29 cellular contexts compared by ENCODE assay signal in genomic region chr5:53403758-53404157, GRCh38.
DNase-seq lines count a peak whose midpoint lies in the region; ATAC-seq, FAIRE-seq and TF ChIP-seq lines count a peak whose summit lies in the region.
"Had no signal": no experiment of that assay in that cellular context is flagged by ENCODE, and none has a peak within 500 bp of the region (broad histone marks: within the 10 kb centered on the region; RNA-seq: fewer than 3 reads in every experiment).

No MANE protein-coding gene starts in this region.

- H3K4me3 ChIP-seq in astrocyte (ENCODE audit: insufficient read depth, low read depth, low read length) (no peak overlapping the region), fibroblast of the aortic adventitia (ENCODE audit: low read depth, low read length) (no peak overlapping the region), upper lobe of right lung (no peak overlapping the region)
- H3K4me3 ChIP-seq: adrenal gland, GM23248, left ventricle myocardium inferior, transverse colon had no signal

- H3K27ac ChIP-seq in astrocyte (ENCODE audit: low read depth, low read length) (peak overlapping the region; percentile 43), upper lobe of right lung (no peak overlapping the region)
- H3K27ac ChIP-seq: adrenal gland, GM23248, HL-60, KMS-11, left ventricle myocardium inferior, transverse colon had no signal

- DNase-seq in HCEC 1CT (peak; percentile 52), astrocyte (ENCODE audit: low read depth) (peak; percentile 79), fibroblast of the aortic adventitia (ENCODE audit: low read depth) (peak; percentile 71), upper lobe of right lung (no peak), NCI-H1694 (lab: John Stamatoyannopoulos, UW) (no peak)
- no peak for DNase-seq in stimulated activated naive B cell treated with anti-CD40 and anti-IgM and Interleukin-4, amounts not matched to agents 10 μg/mL and 1 μg/mL and 100 μg/mL, for 72 hours
- DNase-seq: activated CD4-positive, alpha-beta T cell treated with anti-CD3 and anti-CD28 coated beads for 36 hours; activated CD8-positive, alpha-beta T cell treated with anti-CD3 and anti-CD28 coated beads, Interleukin-2, amount 10 ng/mL, durations not matched to agents 7 days and 5 days; activated naive CD4-positive, alpha-beta T cell treated with anti-CD3 and anti-CD28 coated beads for 36 hours; adrenal gland; Caco-2; DMS53; GM23248; head of caudate nucleus; left ventricle myocardium inferior; MM.1S; NCI-H1105 treated with DMSO at 0.1 percent for 48 hours; NCI-H2029; posterior cingulate gyrus; stimulated activated CD4-positive, alpha-beta T cell treated with anti-CD3 and anti-CD28 coated beads, Interleukin-4, amount 100 ng/mL, for 1 hour; transverse colon had no signal

- no peak overlapping the region for H3K4me3 Mint-ChIP-seq in astrocyte (ENCODE audit: unreplicated experiment)
- H3K4me3 Mint-ChIP-seq in stimulated activated naive B cell treated with anti-CD40 and anti-IgM and Interleukin-4, amounts not matched to agents 10 μg/mL and 1 μg/mL and 100 μg/mL, for 72 hours = no peak overlapping the region
- H3K4me3 Mint-ChIP-seq: activated CD4-positive, alpha-beta T cell treated with anti-CD3 and anti-CD28 coated beads for 36 hours; activated CD8-positive, alpha-beta T cell treated with anti-CD3 and anti-CD28 coated beads, Interleukin-2, amount 10 ng/mL, durations not matched to agents 7 days and 5 days; activated naive CD4-positive, alpha-beta T cell treated with anti-CD3 and anti-CD28 coated beads for 36 hours; CD14-positive monocyte had no signal

- peak overlapping the region; percentile 1 for H3K4me2 ChIP-seq in astrocyte (ENCODE audit: low read length)
- H3K4me2 ChIP-seq: KMS-11 had no signal

- TF ChIP-seq CTCF in astrocyte (IDR thresholded peaks at IDR 0.05; ENCODE audit: insufficient read depth, low read depth, low read length) = no peak
- no peak for TF ChIP-seq CTCF in fibroblast of the aortic adventitia (IDR thresholded peaks at IDR 0.05; ENCODE audit: insufficient read depth, low read length)
- no peak for TF ChIP-seq CTCF in upper lobe of right lung (IDR thresholded peaks at IDR 0.05)

- H3K9ac ChIP-seq in astrocyte (ENCODE audit: low read length) = peak overlapping the region; percentile 13
- H3K9ac ChIP-seq: GM23248, KMS-11 had no signal

- H3K36me3 ChIP-seq in astrocyte (ENCODE audit: insufficient read depth, low read length) = no peaks in the 10 kb centered on the region
- H3K36me3 ChIP-seq in upper lobe of right lung = no peaks in the 10 kb centered on the region
- H3K36me3 ChIP-seq: adrenal gland, left ventricle myocardium inferior, transverse colon had no signal

- H3K4me1 Mint-ChIP-seq in astrocyte (ENCODE audit: low read depth, unreplicated experiment) = peaks cover 31% of the 10 kb centered on the region
- H3K4me1 Mint-ChIP-seq in stimulated activated naive B cell treated with anti-CD40 and anti-IgM and Interleukin-4, amounts not matched to agents 10 μg/mL and 1 μg/mL and 100 μg/mL, for 72 hours = no peaks in the 10 kb centered on the region
- H3K4me1 Mint-ChIP-seq: activated CD4-positive, alpha-beta T cell treated with anti-CD3 and anti-CD28 coated beads for 36 hours; CD14-positive monocyte had no signal

- H3K9me3 ChIP-seq in astrocyte (ENCODE audit: insufficient read depth, low read depth, low read length) (no peaks in the 10 kb centered on the region), upper lobe of right lung (no peaks in the 10 kb centered on the region)
- H3K9me3 ChIP-seq: adrenal gland, Caco-2, left ventricle myocardium inferior, transverse colon had no signal

- peaks cover 1% of the 10 kb centered on the region for H3K36me3 Mint-ChIP-seq in astrocyte (ENCODE audit: low read depth, unreplicated experiment)
- H3K36me3 Mint-ChIP-seq in stimulated activated naive B cell treated with anti-CD40 and anti-IgM and Interleukin-4, amounts not matched to agents 10 μg/mL and 1 μg/mL and 100 μg/mL, for 72 hours = no peaks in the 10 kb centered on the region
- H3K36me3 Mint-ChIP-seq: CD14-positive monocyte had no signal

- H3K27ac Mint-ChIP-seq in astrocyte (ENCODE audit: unreplicated experiment) = peak overlapping the region; percentile 69
- H3K27ac Mint-ChIP-seq in stimulated activated naive B cell treated with anti-CD40 and anti-IgM and Interleukin-4, amounts not matched to agents 10 μg/mL and 1 μg/mL and 100 μg/mL, for 72 hours = no peak overlapping the region
- H3K27ac Mint-ChIP-seq: activated CD4-positive, alpha-beta T cell treated with anti-CD3 and anti-CD28 coated beads for 36 hours; activated CD8-positive, alpha-beta T cell treated with anti-CD3 and anti-CD28 coated beads, Interleukin-2, amount 10 ng/mL, durations not matched to agents 7 days and 5 days; activated naive CD4-positive, alpha-beta T cell treated with anti-CD3 and anti-CD28 coated beads for 36 hours; CD14-positive monocyte had no signal

- intact Hi-C loops in upper lobe of right lung (cut with DNase I) = no loop called here

- H2AFZ ChIP-seq in astrocyte (ENCODE audit: low read depth, low read length) = no peak overlapping the region
- H2AFZ ChIP-seq: GM23248 had no signal

- H4K20me1 ChIP-seq in astrocyte (ENCODE audit: insufficient read depth, low read length) = no peaks in the 10 kb centered on the region

- H3K4me1 ChIP-seq in astrocyte (ENCODE audit: insufficient read depth, low read length) = peaks cover 24% of the 10 kb centered on the region
- H3K4me1 ChIP-seq in upper lobe of right lung = peaks cover 11% of the 10 kb centered on the region
- H3K4me1 ChIP-seq: adrenal gland, Caco-2, left ventricle myocardium inferior, transverse colon had no signal

- H3K27me3 ChIP-seq in astrocyte (ENCODE audit: insufficient read depth, low read length) (no peaks in the 10 kb centered on the region), upper lobe of right lung (no peaks in the 10 kb centered on the region)
- H3K27me3 ChIP-seq: adrenal gland, transverse colon had no signal

- no peaks in the 10 kb centered on the region for H3K27me3 Mint-ChIP-seq in astrocyte (ENCODE audit: low read depth, unreplicated experiment)
- H3K27me3 Mint-ChIP-seq in stimulated activated naive B cell treated with anti-CD40 and anti-IgM and Interleukin-4, amounts not matched to agents 10 μg/mL and 1 μg/mL and 100 μg/mL, for 72 hours = peaks cover 6% of the 10 kb centered on the region in 2 donors

- H3K9me3 Mint-ChIP-seq in astrocyte (ENCODE audit: unreplicated experiment) = peaks cover 4% of the 10 kb centered on the region
- H3K9me3 Mint-ChIP-seq in stimulated activated naive B cell treated with anti-CD40 and anti-IgM and Interleukin-4, amounts not matched to agents 10 μg/mL and 1 μg/mL and 100 μg/mL, for 72 hours = no peaks in the 10 kb centered on the region
- H3K9me3 Mint-ChIP-seq: activated naive CD4-positive, alpha-beta T cell treated with anti-CD3 and anti-CD28 coated beads for 36 hours had no signal

- ATAC-seq in upper lobe of right lung = peak; percentile 21
- ATAC-seq in stimulated activated naive B cell treated with anti-CD40 and anti-IgM and Interleukin-4, amounts not matched to agents 10 μg/mL and 1 μg/mL and 100 μg/mL, for 72 hours (replicated peaks) = no peak
- no peak for ATAC-seq in GM18870 (IDR thresholded peaks at IDR 0.05; ENCODE audit: unreplicated experiment)
- ATAC-seq: activated CD4-positive, alpha-beta T cell treated with anti-CD3 and anti-CD28 coated beads for 36 hours; activated CD8-positive, alpha-beta T cell treated with anti-CD3 and anti-CD28 coated beads, Interleukin-2, amount 10 ng/mL, durations not matched to agents 7 days and 5 days; Right ventricle myocardium inferior; sciatic nerve had no signal

- H3K79me2 ChIP-seq in astrocyte (ENCODE audit: insufficient read depth, low read length) = no peaks in the 10 kb centered on the region

- FAIRE-seq in astrocyte (lab: Jason Lieb, UNC) = peak; percentile 58
- FAIRE-seq: endothelial cell of umbilical vein, keratinocyte had no signal

Comparison
In these comparisons a context has a peak if more than half of its experiments do, and no peak if none do; other contexts are left out.
1. DNase-seq: peak in HCEC 1CT (single experiment), astrocyte (single experiment) and fibroblast of the aortic adventitia (single experiment); none in upper lobe of right lung (single experiment), NCI-H1694 (single experiment) and stimulated activated naive B cell treated with anti-CD40 and anti-IgM and Interleukin-4, amounts not matched to agents 10 μg/mL and 1 μg/mL and 100 μg/mL, for 72 hours (single experiment).